20 cellular contexts compared by ENCODE assay signal in the genomic region with DNA sequence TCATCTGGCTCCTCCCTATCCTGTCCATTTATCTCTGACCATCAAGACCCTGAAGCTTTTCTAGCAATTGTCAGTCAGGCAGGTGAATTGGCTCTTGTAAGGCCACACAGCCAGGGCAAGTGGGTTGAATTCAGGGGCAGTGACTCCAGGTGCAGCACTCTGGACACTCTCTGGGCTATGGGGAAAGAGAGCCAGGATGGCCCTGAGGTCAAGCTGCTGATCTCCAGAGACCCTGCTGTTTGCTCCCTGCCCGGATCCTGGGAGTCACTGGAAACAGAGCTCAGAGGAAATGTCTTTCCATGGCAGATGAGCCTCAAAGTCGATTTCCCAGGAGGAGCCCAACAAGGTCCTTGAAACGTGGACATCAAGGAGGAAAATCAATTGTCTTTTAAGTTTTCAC.
A peak's percentile ranks its signal among the peaks of the same experiment; 100 is the strongest.
DNase-seq lines count a peak whose midpoint lies in the region; ATAC-seq, FAIRE-seq and TF ChIP-seq lines count a peak whose summit lies in the region.
"Had no signal": no experiment of that assay in that cellular context is flagged by ENCODE, and none has a peak within 500 bp of the region (broad histone marks: within the 10 kb centered on the region; RNA-seq: fewer than 3 reads in every experiment).

No MANE protein-coding gene starts in this region.

- TF ChIP-seq EP300 in GM12878 (IDR thresholded peaks at IDR 0.05; ENCODE audit: borderline replicate concordance in 1 of 2, control insufficient read depth in 1 of 2, low read depth in 2 of 2, low read length in 2 of 2), result no peak

- H3K4me2 ChIP-seq in KMS-11, result peak overlapping the region; percentile 57
- H3K4me2 ChIP-seq in GM12878 (ENCODE audit: control insufficient read depth, insufficient read depth), result no peak overlapping the region

- SMC1A ChIA-PET in GM12878 (lab: Charles Lee; ENCODE audit: uncharacterized antibody, unreplicated experiment), result interaction anchor here (0.6 to 2.1 kb wide), 7 partner anchors 17 to 237 kb away, joined by 3 to 9 read pairs (median 4); no protein-coding TSS in a partner anchor

- no peaks in the 10 kb centered on the region for H3K36me3 Mint-ChIP-seq in mesothelial cell of epicardium
- H3K36me3 Mint-ChIP-seq: CD4-positive, CD25-positive, alpha-beta regulatory T cell; CD8-positive, alpha-beta memory T cell had no signal

- H3K4me3 ChIP-seq in KMS-11 (IDR thresholded peaks at IDR 0.05; ENCODE audit: insufficient read depth, low read depth, low read length), result no peak overlapping the region
- no peak overlapping the region for H3K4me3 ChIP-seq in GM12878

- no TSS peak for BruUV-seq in GM12878 (replicated peaks; lab: Mats Ljungman, UMichigan)

- no peak for TF ChIP-seq RAD21 in GM12878 (IDR thresholded peaks at IDR 0.05; ENCODE audit: insufficient read depth, low read depth, low read length)

- H3K36me3 ChIP-seq in KMS-11 (ENCODE audit: insufficient read depth), result no peaks in the 10 kb centered on the region
- H3K36me3 ChIP-seq in GM12878 (ENCODE audit: control insufficient read depth in 2 of 2, insufficient read depth in 2 of 2, low read length in 1 of 2), result no peaks in the 10 kb centered on the region
- H3K36me3 ChIP-seq: BE2C had no signal

- H3K27ac ChIP-seq in KMS-11 (peak overlapping the region; percentile 95), GM12878 (ENCODE audit: control insufficient read depth, insufficient read depth) (peak overlapping the region; percentile 49)

- no peak for TF ChIP-seq POLR2A in GM12878 (IDR thresholded peaks at IDR 0.05; ENCODE audit: low read depth, low read length)

- peaks cover 14% of the 10 kb centered on the region for H3K4me1 Mint-ChIP-seq in mesothelial cell of epicardium
- H3K4me1 Mint-ChIP-seq: CD4-positive, CD25-positive, alpha-beta regulatory T cell; CD8-positive, alpha-beta memory T cell had no signal

- H3K27me3 ChIP-seq in KMS-11 (ENCODE audit: insufficient read depth, low read depth) (no peaks in the 10 kb centered on the region), GM12878 (replicated peaks in 1 of 2; ENCODE audit: control insufficient read depth in 2 of 2, insufficient read depth in 2 of 2, low read length in 1 of 2) (no peaks in the 10 kb centered on the region)
- H3K27me3 ChIP-seq: BE2C had no signal

- no peaks in the 10 kb centered on the region for H3K9me3 Mint-ChIP-seq in mesothelial cell of epicardium

- H3K9ac ChIP-seq in KMS-11 (peak overlapping the region; percentile 58), GM12878 (ENCODE audit: control insufficient read depth, insufficient read depth, low read length) (no peak overlapping the region)

- H3K9me3 ChIP-seq in GM12878 (replicated peaks; ENCODE audit: control insufficient read depth, insufficient read depth, low read length), result peaks cover 2% of the 10 kb centered on the region; the same call in 2 of the 3 replicates
- H3K9me3 ChIP-seq: BE2C had no signal

- RAD21 ChIA-PET in GM12878 (lab: Charles Lee; ENCODE audit: unreplicated experiment), result interaction anchor here (1.9 to 2.0 kb wide), 2 partner anchors 58 to 170 kb away, joined by 5 to 10 read pairs; no protein-coding TSS in a partner anchor

- FAIRE-seq in GM12878 (lab: Jason Lieb, UNC), result no peak
- FAIRE-seq: A204.1, GM12891 had no signal

- H3K4me3 Mint-ChIP-seq in mesothelial cell of epicardium, result no peak overlapping the region
- H3K4me3 Mint-ChIP-seq: CD4-positive, CD25-positive, alpha-beta regulatory T cell; CD8-positive, alpha-beta memory T cell had no signal

- H3K4me1 ChIP-seq in KMS-11 (ENCODE audit: low read depth, poor library complexity, severe bottlenecking) (peaks cover 38% of the 10 kb centered on the region), GM12878 (ENCODE audit: control insufficient read depth, insufficient read depth, low read length) (peaks cover 30% of the 10 kb centered on the region)
- H3K4me1 ChIP-seq: BE2C had no signal

- DNase-seq in GM12878 (ENCODE audit: low read depth, low spot score), result no peak
- DNase-seq in mesothelial cell of epicardium (ENCODE audit: low spot score in 2 of 2, unreplicated experiment in 2 of 2), result peak in 1 of 2 experiments; percentile 20
- no peak for DNase-seq in NCI-H82 (lab: John Stamatoyannopoulos, UW)
- no peak for DNase-seq in cerebellum (ENCODE audit: low spot score)
- DNase-seq in activated CD4-positive, CD25-positive, alpha-beta regulatory T cell treated with anti-CD3 and anti-CD28 coated beads, Interleukin-2, amount 50 U/mL, for 72 hours, result no peak
- no peak for DNase-seq in MV-4-11 (lab: John Stamatoyannopoulos, UW)
- DNase-seq: ACHN; BE2C; C1 segment of cervical spinal cord; CD4-positive, CD25-positive, alpha-beta regulatory T cell; CD8-positive, alpha-beta memory T cell; COR-L47; DMS 273 treated with DMSO at 0.1 percent for 48 hours; DND-41; EL; GOT3; H7 had no signal

- POLR2A ChIA-PET in GM12878 (lab: Charles Lee), result interaction anchor here (0.9 kb wide), 1 partner anchor 169 kb away, joined by 4 read pairs; no protein-coding TSS in a partner anchor

- no peaks in the 10 kb centered on the region for H3K79me2 ChIP-seq in KMS-11 (ENCODE audit: insufficient read depth, low read depth)
- no peaks in the 10 kb centered on the region for H3K79me2 ChIP-seq in GM12878 (ENCODE audit: control insufficient read depth, insufficient read depth, low read length)

- H2AFZ ChIP-seq in KMS-11 (ENCODE audit: low read depth) (peak overlapping the region; percentile 71), GM12878 (ENCODE audit: control insufficient read depth, low read depth, low read length) (no peak overlapping the region)

- H3K27me3 Mint-ChIP-seq in mesothelial cell of epicardium (ENCODE audit: low read depth), result peaks cover 20% of the 10 kb centered on the region

- in situ Hi-C loops in GM12878 (cut with MboI), result loop anchor here (10.0 kb wide), 1 partner anchor 174 kb away; no protein-coding TSS in a partner anchor

- intact Hi-C loops in GM12878 (cut with micrococcal nuclease; ENCODE audit: unreplicated experiment), result loop anchor here (2.0 to 10.0 kb wide), 2 partner anchors 170 to 234 kb away; no protein-coding TSS in a partner anchor

- 13% methylated on average over 3 of the region's 3 CpGs for WGBS in GM12878 (ENCODE audit: insufficient coverage, insufficient replicate concordance, low lambda C conversion rate, missing lambda C conversion rate)

- H3K27ac Mint-ChIP-seq in mesothelial cell of epicardium, result peak overlapping the region; percentile 58
- H3K27ac Mint-ChIP-seq: CD8-positive, alpha-beta memory T cell had no signal

- no peak for TF ChIP-seq CTCF in KMS-11 (conservative IDR thresholded peaks at IDR 0.05; ENCODE audit: low read depth, low read length)
- TF ChIP-seq CTCF in GM12878 (IDR thresholded peaks at IDR 0.05 in 2 of 3, conservative IDR thresholded peaks at IDR 0.05 in 1 of 3; ENCODE audit: control insufficient read depth in 2 of 3, extremely low read depth in 1 of 3, insufficient read depth in 1 of 3, low read depth in 3 of 3, low read length in 3 of 3), result no peak
- TF ChIP-seq CTCF in mesothelial cell of epicardium (IDR thresholded peaks at IDR 0.05; ENCODE audit: unreplicated experiment), result no peak

- ATAC-seq in GM12878, result peak; percentile 7; the same call in 2 of the 3 replicates

- H4K20me1 ChIP-seq in KMS-11 (ENCODE audit: insufficient read depth) (no peaks in the 10 kb centered on the region), GM12878 (ENCODE audit: control insufficient read depth, insufficient read depth) (no peaks in the 10 kb centered on the region)

- CTCF ChIA-PET in GM12878 (lab: Yijun Ruan, JAX), result interaction anchor here (1.0 to 2.6 kb wide), 4 partner anchors 15 to 170 kb away, joined by 4 to 11 read pairs (median 5); no protein-coding TSS in a partner anchor

TF ChIP-seq in GM12878, 131 proteins besides CTCF, POLR2A, EP300 and RAD21 (continues in another document):
- TF ChIP-seq RAD51 (IDR thresholded peaks at IDR 0.05) (no peak), KLF5 (IDR thresholded peaks at IDR 0.05; ENCODE audit: partially characterized antibody) (no peak), STAT1 (conservative IDR thresholded peaks at IDR 0.05) (no peak), CHD2 (IDR thresholded peaks at IDR 0.05; ENCODE audit: borderline replicate concordance, low read depth, low read length) (no peak), IKZF2 (IDR thresholded peaks at IDR 0.05) (no peak), NR2C1 (IDR thresholded peaks at IDR 0.05) (no peak), CBX3 (IDR thresholded peaks at IDR 0.05; ENCODE audit: borderline replicate concordance, low read depth) (no peak), CHD4 (IDR thresholded peaks at IDR 0.05) (no peak), RUNX3 (IDR thresholded peaks at IDR 0.05; ENCODE audit: low read length) (no peak), RCOR1 (conservative IDR thresholded peaks at IDR 0.05; ENCODE audit: low read depth, low read length) (no peak), NBN (IDR thresholded peaks at IDR 0.05) (no peak)
- TF ChIP-seq, protein P1, sequence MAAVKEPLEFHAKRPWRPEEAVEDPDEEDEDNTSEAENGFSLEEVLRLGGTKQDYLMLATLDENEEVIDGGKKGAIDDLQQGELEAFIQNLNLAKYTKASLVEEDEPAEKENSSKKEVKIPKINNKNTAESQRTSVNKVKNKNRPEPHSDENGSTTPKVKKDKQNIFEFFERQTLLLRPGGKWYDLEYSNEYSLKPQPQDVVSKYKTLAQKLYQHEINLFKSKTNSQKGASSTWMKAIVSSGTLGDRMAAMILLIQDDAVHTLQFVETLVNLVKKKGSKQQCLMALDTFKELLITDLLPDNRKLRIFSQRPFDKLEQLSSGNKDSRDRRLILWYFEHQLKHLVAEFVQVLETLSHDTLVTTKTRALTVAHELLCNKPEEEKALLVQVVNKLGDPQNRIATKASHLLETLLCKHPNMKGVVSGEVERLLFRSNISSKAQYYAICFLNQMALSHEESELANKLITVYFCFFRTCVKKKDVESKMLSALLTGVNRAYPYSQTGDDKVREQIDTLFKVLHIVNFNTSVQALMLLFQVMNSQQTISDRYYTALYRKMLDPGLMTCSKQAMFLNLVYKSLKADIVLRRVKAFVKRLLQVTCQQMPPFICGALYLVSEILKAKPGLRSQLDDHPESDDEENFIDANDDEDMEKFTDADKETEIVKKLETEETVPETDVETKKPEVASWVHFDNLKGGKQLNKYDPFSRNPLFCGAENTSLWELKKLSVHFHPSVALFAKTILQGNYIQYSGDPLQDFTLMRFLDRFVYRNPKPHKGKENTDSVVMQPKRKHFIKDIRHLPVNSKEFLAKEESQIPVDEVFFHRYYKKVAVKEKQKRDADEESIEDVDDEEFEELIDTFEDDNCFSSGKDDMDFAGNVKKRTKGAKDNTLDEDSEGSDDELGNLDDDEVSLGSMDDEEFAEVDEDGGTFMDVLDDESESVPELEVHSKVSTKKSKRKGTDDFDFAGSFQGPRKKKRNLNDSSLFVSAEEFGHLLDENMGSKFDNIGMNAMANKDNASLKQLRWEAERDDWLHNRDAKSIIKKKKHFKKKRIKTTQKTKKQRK (IDR thresholded peaks at IDR 0.05; ENCODE audit: low read depth, low read length), result no peak
